ENCODE assay signal across 17 cellular contexts in genomic region chr6:131167773-131168172, GRCh38. TPM values are rescaled to one million over a fixed set of nuclear protein-coding genes. Genes with fewer than 3 reads are reported as not detected.
DNase-seq lines count a peak whose midpoint lies in the region; ATAC-seq and TF ChIP-seq lines count a peak whose summit lies in the region.
"Had no signal": no experiment of that assay in that cellular context is flagged by ENCODE, and none has a peak within 500 bp of the region (broad histone marks: within the 10 kb centered on the region; RNA-seq: fewer than 3 reads in every experiment).

No MANE protein-coding gene starts in this region.

- TF ChIP-seq POLR2A in testis (IDR thresholded peaks at IDR 0.05) = no peak

- in situ Hi-C loops in KBM-7 (cut with MboI; ENCODE audit: low pct_unique_long_range_greater_than_20kb, low sequenced_read_pairs) = no loop called here

- TF ChIP-seq CTCF in AG10803 (conservative IDR thresholded peaks at IDR 0.05; ENCODE audit: low read length) (peak; percentile 32; the same call in 1 of the 2 replicates), brain (conservative IDR thresholded peaks at IDR 0.05) (peak; percentile 62 to 66), testis (IDR thresholded peaks at IDR 0.05) (no peak)

- H3K27me3 ChIP-seq in testis = no peaks in the 10 kb centered on the region

- H3K4me1 ChIP-seq in testis = peaks cover 18% of the 10 kb centered on the region

- 72 to 74% methylated on average over 3 of the region's 3 CpGs for WGBS in testis, 2 donors

- DNase-seq in AG10803 (ENCODE audit: low read depth) (peak; percentile 24), KBM-7 (peak; percentile 14), myocyte (ENCODE audit: low read depth) (peak; percentile 6), testis (no peak), AG08395 (ENCODE audit: low spot score) (no peak)
- DNase-seq: activated CD4-positive, alpha-beta T cell treated with anti-CD3 and anti-CD28 coated beads, Interleukin-2, amount 10 ng/mL, durations not matched to agents 24 days and 14 days; aorta; effector CD4-positive, alpha-beta T cell; GF-D8; kidney glomerular epithelial cell; naive B cell; right cardiac atrium; stimulated activated naive CD4-positive, alpha-beta T cell treated with Interleukin-2 at 50 U/mL for 16 hours had no signal

- no peak overlapping the region for H3K4me3 Mint-ChIP-seq in brain
- no peak overlapping the region for H3K4me3 Mint-ChIP-seq in activated T-helper 17 cell treated with anti-CD3 and anti-CD28 coated beads, Interleukin-2, amount 50 U/mL, for 72 hours
- H3K4me3 Mint-ChIP-seq: activated CD4-positive, alpha-beta T cell treated with anti-CD3 and anti-CD28 coated beads, Interleukin-2, amount 10 ng/mL, durations not matched to agents 24 days and 14 days; activated T-helper 1 cell treated with anti-CD3 and anti-CD28 coated beads, Interleukin-12 subunit alpha, Interleukin-12 subunit beta, Interleukin-2, Interleukin-4 antibody, amounts not matched to agents 30 ng/mL and 10 ng/mL and 1 ng/mL, durations not matched to agents 14 hours and 24 hours and 36 hours; naive B cell had no signal

- H3K36me3 ChIP-seq in testis (ENCODE audit: low read depth, missing control alignments) = no peaks in the 10 kb centered on the region

- H3K9me3 ChIP-seq in testis = no peaks in the 10 kb centered on the region

- no peaks in the 10 kb centered on the region for H3K36me3 Mint-ChIP-seq in brain
- peaks cover 15% of the 10 kb centered on the region for H3K36me3 Mint-ChIP-seq in activated T-helper 17 cell treated with anti-CD3 and anti-CD28 coated beads, Interleukin-2, amount 50 U/mL, for 72 hours (ENCODE audit: low read depth)

- no peak overlapping the region for H3K27ac Mint-ChIP-seq in brain
- no peak overlapping the region for H3K27ac Mint-ChIP-seq in activated T-helper 17 cell treated with anti-CD3 and anti-CD28 coated beads, Interleukin-2, amount 50 U/mL, for 72 hours
- H3K27ac Mint-ChIP-seq: activated CD4-positive, alpha-beta T cell treated with anti-CD3 and anti-CD28 coated beads, Interleukin-2, amount 10 ng/mL, durations not matched to agents 24 days and 14 days; activated T-helper 1 cell treated with anti-CD3 and anti-CD28 coated beads, Interleukin-12 subunit alpha, Interleukin-12 subunit beta, Interleukin-2, Interleukin-4 antibody, amounts not matched to agents 30 ng/mL and 10 ng/mL and 1 ng/mL, durations not matched to agents 14 hours and 24 hours and 36 hours; naive B cell had no signal

- no peaks in the 10 kb centered on the region for H3K4me1 Mint-ChIP-seq in brain
- H3K4me1 Mint-ChIP-seq in activated T-helper 17 cell treated with anti-CD3 and anti-CD28 coated beads, Interleukin-2, amount 50 U/mL, for 72 hours = no peaks in the 10 kb centered on the region
- H3K4me1 Mint-ChIP-seq: activated CD4-positive, alpha-beta T cell treated with anti-CD3 and anti-CD28 coated beads, Interleukin-2, amount 10 ng/mL, durations not matched to agents 24 days and 14 days; naive B cell had no signal

- H3K27ac ChIP-seq in testis = no peak overlapping the region

- intact Hi-C loops in testis (cut with DNase I; ENCODE audit: low total_unique reads) = no loop called here

- no peak for ATAC-seq in activated T-helper 17 cell treated with anti-CD3 and anti-CD28 coated beads, Interleukin-2, amount 50 U/mL, for 72 hours (replicated peaks)
- no peak for ATAC-seq in GM18498 (IDR thresholded peaks at IDR 0.05; ENCODE audit: unreplicated experiment)
- ATAC-seq: right cardiac atrium had no signal

- no peaks in the 10 kb centered on the region for H3K27me3 Mint-ChIP-seq in brain
- no peaks in the 10 kb centered on the region for H3K27me3 Mint-ChIP-seq in activated T-helper 17 cell treated with anti-CD3 and anti-CD28 coated beads, Interleukin-2, amount 50 U/mL, for 72 hours
- H3K27me3 Mint-ChIP-seq: activated CD4-positive, alpha-beta T cell treated with anti-CD3 and anti-CD28 coated beads, Interleukin-2, amount 10 ng/mL, durations not matched to agents 24 days and 14 days; naive B cell had no signal

- H3K4me3 ChIP-seq in AG10803 (ENCODE audit: low read length) = no peak overlapping the region
- H3K4me3 ChIP-seq in testis = no peak overlapping the region

- H3K9me3 Mint-ChIP-seq in brain = no peaks in the 10 kb centered on the region
- H3K9me3 Mint-ChIP-seq in activated T-helper 17 cell treated with anti-CD3 and anti-CD28 coated beads, Interleukin-2, amount 50 U/mL, for 72 hours = no peaks in the 10 kb centered on the region
- H3K9me3 Mint-ChIP-seq: activated CD4-positive, alpha-beta T cell treated with anti-CD3 and anti-CD28 coated beads, Interleukin-2, amount 10 ng/mL, durations not matched to agents 24 days and 14 days; activated T-helper 1 cell treated with anti-CD3 and anti-CD28 coated beads, Interleukin-12 subunit alpha, Interleukin-12 subunit beta, Interleukin-2, Interleukin-4 antibody, amounts not matched to agents 30 ng/mL and 10 ng/mL and 1 ng/mL, durations not matched to agents 14 hours and 24 hours and 36 hours; naive B cell had no signal

RNA-seq across cellular contexts. Expression of gene AKAP7, which starts 32.5 kb away (rescaled TPM):
- 2.0 TPM for polyA plus RNA-seq in brain (ENCODE audit: insufficient read depth, low read depth, low replicate concordance)
- total RNA-seq in myocyte = 2.4 and 4.2 TPM in 2 replicates
- 1.9 TPM for polyA plus RNA-seq in myocyte (2012)
- 1 to 10 TPM; 2.5 to 2.9 TPM for total RNA-seq in activated T-helper 17 cell treated with anti-CD3 and anti-CD28 coated beads, Interleukin-2, amount 50 U/mL, for 72 hours
- 10 to 100 TPM; 29.3 to 32.4 TPM for total RNA-seq in testis
- polyA plus RNA-seq in testis (ENCODE audit: insufficient read depth, low read depth, low replicate concordance) = 16.5 TPM

Comparison
In these comparisons a context has a peak if more than half of its experiments do, and no peak if none do; other contexts are left out.
1. DNase-seq: peak in AG10803 (single experiment), KBM-7 (single experiment) and myocyte (single experiment); none in testis (single experiment) and AG08395 (single experiment).
2. CTCF ChIP-seq: peak in AG10803 (single experiment) and brain (2 of 2); none in testis (0 of 3).